8 cellular contexts compared by ENCODE assay signal in genomic region chr1:27831568-27832410, GRCh38. TPM values are rescaled to one million over a fixed set of nuclear protein-coding genes. Genes with fewer than 3 reads are reported as not detected.
DNase-seq lines count a peak whose midpoint lies in the region; TF ChIP-seq lines count a peak whose summit lies in the region.

No MANE protein-coding gene starts in this region.

- peaks cover 28 to 55% (median 41%) of the 10 kb centered on the region in 3 donors for H3K4me1 Mint-ChIP-seq in CD8-positive, alpha-beta memory T cell
- peaks cover 26% of the 10 kb centered on the region for H3K4me1 Mint-ChIP-seq in neural crest cell

- POLR2A ChIA-PET in CD8-positive, alpha-beta memory T cell (lab: Charles Lee): interaction anchor here (1.5 kb wide), 1 partner anchor 106 kb away, joined by 11 read pairs; the partner anchor contains the start of gene FAM76A

- H3K9me3 ChIP-seq in CD8-positive, alpha-beta memory T cell (ENCODE audit: low read length): no peaks in the 10 kb centered on the region
- H3K9me3 ChIP-seq in endocrine pancreas (ENCODE audit: control insufficient read depth, low read length): no peaks in the 10 kb centered on the region

- H3K36me3 ChIP-seq in CD8-positive, alpha-beta memory T cell (ENCODE audit: insufficient read depth, low read length): no peaks in the 10 kb centered on the region
- H3K36me3 ChIP-seq in endocrine pancreas (ENCODE audit: control insufficient read depth, insufficient read depth, low read length): peaks cover 4% of the 10 kb centered on the region

- peak overlapping the region; percentile 84 for H3K27ac ChIP-seq in CD8-positive, alpha-beta memory T cell (ENCODE audit: low read depth, low read length)

- TF ChIP-seq POLR2A in NB4 (IDR thresholded peaks at IDR 0.05; ENCODE audit: extremely low read depth, insufficient read length): no peak

- no peaks in the 10 kb centered on the region for H3K27me3 Mint-ChIP-seq in CD8-positive, alpha-beta memory T cell
- H3K27me3 Mint-ChIP-seq in neural crest cell (ENCODE audit: low read depth): no peaks in the 10 kb centered on the region

- H3K27me3 ChIP-seq in CD8-positive, alpha-beta memory T cell (ENCODE audit: insufficient read depth, low read length, poor library complexity, severe bottlenecking): no peaks in the 10 kb centered on the region
- H3K27me3 ChIP-seq in endocrine pancreas (ENCODE audit: control insufficient read depth, insufficient read depth, low read length): no peaks in the 10 kb centered on the region

- H3K4me3 Mint-ChIP-seq in CD8-positive, alpha-beta memory T cell: peak overlapping the region; percentile 91 to 99 (median 94)
- peak overlapping the region; percentile 98 for H3K4me3 Mint-ChIP-seq in neural crest cell

- peak overlapping the region; percentile 74 for H3K4me3 ChIP-seq in CD8-positive, alpha-beta memory T cell (ENCODE audit: low read length)
- H3K4me3 ChIP-seq in NB4 (ENCODE audit: low read depth, low read length) (peak overlapping the region; percentile 99), endocrine pancreas (ENCODE audit: control insufficient read depth, insufficient read depth, low read length) (peak overlapping the region; percentile 88)

- H3K36me3 Mint-ChIP-seq in CD8-positive, alpha-beta memory T cell: peaks cover 0 to 49% (median 4%) of the 10 kb centered on the region in 3 donors
- H3K36me3 Mint-ChIP-seq in neural crest cell (ENCODE audit: low read depth): no peaks in the 10 kb centered on the region

- no peaks in the 10 kb centered on the region for H3K9me3 Mint-ChIP-seq in CD8-positive, alpha-beta memory T cell
- H3K9me3 Mint-ChIP-seq in neural crest cell: no peaks in the 10 kb centered on the region

- H3K4me1 ChIP-seq in CD8-positive, alpha-beta memory T cell (ENCODE audit: insufficient read depth, low read length): peaks cover 33% of the 10 kb centered on the region
- H3K4me1 ChIP-seq in endocrine pancreas (ENCODE audit: control insufficient read depth, insufficient read depth, low read length): peaks cover 20% of the 10 kb centered on the region

- TF ChIP-seq CTCF in NB4 (IDR thresholded peaks at IDR 0.05; ENCODE audit: low read depth, low read length) (no peak), neural crest cell (conservative IDR thresholded peaks at IDR 0.05) (no peak)

- peak overlapping the region in 7 of 8 donors; percentile 84 to 99 (median 94) for H3K27ac Mint-ChIP-seq in CD8-positive, alpha-beta memory T cell
- H3K27ac Mint-ChIP-seq in neural crest cell (ENCODE audit: unreplicated experiment): peak overlapping the region; percentile 90

- peak overlapping the region; percentile 16 for H3K9ac ChIP-seq in endocrine pancreas (ENCODE audit: control insufficient read depth, insufficient read depth, low read length)

- DNase-seq in CD8-positive, alpha-beta memory T cell: no peak
- DNase-seq in NB4 (ENCODE audit: low read depth) (no peak), neural crest cell (ENCODE audit: low read depth, low spot score) (no peak), NCI-H146 treated with DMSO at 0.1 percent for 48 hours (lab: John Stamatoyannopoulos, UW; ENCODE audit: unreplicated experiment) (no peak), NCI-H1105 (lab: John Stamatoyannopoulos, UW) (no peak), MV-4-11 (lab: John Stamatoyannopoulos, UW) (no peak), D341Med (ENCODE audit: low spot score) (no peak)

- CTCF ChIA-PET in CD8-positive, alpha-beta memory T cell (lab: Charles Lee): interaction anchor here (1.0 kb wide), 1 partner anchor 148 kb away, joined by 4 read pairs; no protein-coding TSS in a partner anchor

RNA-seq across cellular contexts. Expression of gene PPP1R8, which starts 1.2 kb away (rescaled TPM):
- total RNA-seq in CD8-positive, alpha-beta memory T cell: 10 to 100 TPM; 66.3 to 70.0 TPM
- polyA plus RNA-seq in CD8-positive, alpha-beta memory T cell: 37.5 TPM
- total RNA-seq in neural crest cell: 66.1 and 70.4 TPM in 2 replicates

RNA-seq across cellular contexts. Expression of gene THEMIS2, which starts 40.6 kb away (rescaled TPM):
- total RNA-seq in CD8-positive, alpha-beta memory T cell: 10 to 100 TPM; 12.4 to 15.6 TPM
- 63.3 TPM for polyA plus RNA-seq in CD8-positive, alpha-beta memory T cell
- total RNA-seq in neural crest cell: 5.5 and 5.7 TPM in 2 replicates

RNA-seq across cellular contexts. Expression of gene STX12, which starts 58.8 kb away (rescaled TPM):
- total RNA-seq in CD8-positive, alpha-beta memory T cell: 10 to 100 TPM; 21.3 to 23.4 TPM
- 18.8 TPM for polyA plus RNA-seq in CD8-positive, alpha-beta memory T cell
- 26.5 and 26.9 TPM in 2 replicates for total RNA-seq in neural crest cell
